11 cellular contexts compared by ENCODE assay signal in the genomic region with DNA sequence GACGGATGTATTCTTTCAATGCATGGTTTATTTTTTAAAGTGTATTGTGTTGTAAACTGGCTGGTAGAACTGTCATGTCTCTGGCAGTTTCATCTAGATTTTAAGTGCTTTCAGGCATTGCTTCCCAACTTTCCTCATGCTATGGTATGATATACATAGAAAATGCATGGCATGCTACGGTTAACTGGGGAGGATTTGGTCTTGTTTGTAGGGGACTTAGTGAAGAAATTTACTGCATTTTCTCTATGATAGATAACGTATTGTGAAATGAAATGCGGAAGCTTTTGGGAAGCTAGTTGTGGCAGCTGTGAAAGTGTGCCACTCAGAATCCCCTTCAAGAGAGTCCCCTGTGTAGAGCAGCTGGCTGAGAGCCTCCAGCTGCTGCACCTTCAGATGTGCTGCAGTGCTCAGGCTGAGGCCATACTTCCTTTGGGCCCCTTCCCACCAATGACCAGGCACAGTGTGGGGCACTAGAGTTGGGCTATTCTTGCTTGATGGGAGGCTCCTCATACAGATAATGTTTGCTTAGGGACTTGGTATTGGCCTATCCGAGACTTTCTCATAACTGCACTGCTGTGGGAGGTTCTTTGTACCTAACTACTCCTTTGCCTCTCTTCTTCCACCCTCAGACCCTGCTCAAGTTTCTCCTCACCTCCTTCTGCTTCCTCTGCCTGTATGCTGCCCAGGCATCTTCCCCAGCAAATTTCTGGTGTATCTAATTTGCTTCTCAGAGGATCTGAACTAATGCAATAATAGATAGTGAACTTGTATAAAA. TPM values are rescaled to one million over a fixed set of nuclear protein-coding genes. Genes with fewer than 3 reads are reported as not detected.
DNase-seq lines count a peak whose midpoint lies in the region; ATAC-seq, FAIRE-seq and TF ChIP-seq lines count a peak whose summit lies in the region.
"Had no signal": no experiment of that assay in that cellular context is flagged by ENCODE, and none has a peak within 500 bp of the region (broad histone marks: within the 10 kb centered on the region; RNA-seq: fewer than 3 reads in every experiment).

No MANE protein-coding gene starts in this region.

- peaks cover 24 to 39% of the 10 kb centered on the region in 2 donors for H3K4me1 Mint-ChIP-seq in effector memory CD8-positive, alpha-beta T cell (ENCODE audit: low read depth in 2 of 2)

- intact Hi-C loops in Right ventricle myocardium superior (cut with DNase I) = no loop called here
- intact Hi-C loops in cardiac septum (cut with DNase I) = no loop called here

- H3K4me3 Mint-ChIP-seq in effector memory CD8-positive, alpha-beta T cell = no peak overlapping the region

- DNase-seq in Right ventricle myocardium superior = no peak
- DNase-seq in cardiac septum (ENCODE audit: low spot score) = no peak
- no peak for DNase-seq in effector memory CD8-positive, alpha-beta T cell
- DNase-seq in GM19239 (ENCODE audit: insufficient read length, low spot score) = no peak
- no peak for DNase-seq in LoVo (ENCODE audit: low spot score)
- DNase-seq in H54 (ENCODE audit: insufficient read length, low spot score) = no peak
- DNase-seq in NCI-H1105 treated with DMSO at 0.1 percent for 48 hours (lab: John Stamatoyannopoulos, UW) = no peak
- DNase-seq: amniotic stem cell, NCI-H2029 treated with DMSO at 0.1 percent for 48 hours had no signal

- peak overlapping the region; percentile 47 to 91 for H3K27ac Mint-ChIP-seq in effector memory CD8-positive, alpha-beta T cell

- H3K36me3 Mint-ChIP-seq in effector memory CD8-positive, alpha-beta T cell (ENCODE audit: insufficient read depth) = no peaks in the 10 kb centered on the region

- TF ChIP-seq POLR2A in H54 (IDR thresholded peaks at IDR 0.05; ENCODE audit: low read depth, low read length) = no peak

- FAIRE-seq in GM19239 (lab: Jason Lieb, UNC) (no peak), H54 (lab: Jason Lieb, UNC) (no peak)
- FAIRE-seq: endothelial cell of umbilical vein had no signal

- no peaks in the 10 kb centered on the region for H3K9me3 Mint-ChIP-seq in effector memory CD8-positive, alpha-beta T cell

- H3K27me3 Mint-ChIP-seq in effector memory CD8-positive, alpha-beta T cell = no peaks in the 10 kb centered on the region

- ATAC-seq in Right ventricle myocardium superior (ENCODE audit: poor library complexity) (peak; percentile 31), HG03520 (IDR thresholded peaks at IDR 0.05; ENCODE audit: unreplicated experiment) (peak; percentile 46)
- ATAC-seq in effector memory CD8-positive, alpha-beta T cell (replicated peaks) = no peak

RNA-seq across cellular contexts. Expression of a gene that starts 51.5 kb away (rescaled TPM):
- total RNA-seq in Right ventricle myocardium superior = 0.05 TPM
- total RNA-seq in cardiac septum = 0.38 TPM
